ENCODE assay signal across 1 cellular context in the genomic region with DNA sequence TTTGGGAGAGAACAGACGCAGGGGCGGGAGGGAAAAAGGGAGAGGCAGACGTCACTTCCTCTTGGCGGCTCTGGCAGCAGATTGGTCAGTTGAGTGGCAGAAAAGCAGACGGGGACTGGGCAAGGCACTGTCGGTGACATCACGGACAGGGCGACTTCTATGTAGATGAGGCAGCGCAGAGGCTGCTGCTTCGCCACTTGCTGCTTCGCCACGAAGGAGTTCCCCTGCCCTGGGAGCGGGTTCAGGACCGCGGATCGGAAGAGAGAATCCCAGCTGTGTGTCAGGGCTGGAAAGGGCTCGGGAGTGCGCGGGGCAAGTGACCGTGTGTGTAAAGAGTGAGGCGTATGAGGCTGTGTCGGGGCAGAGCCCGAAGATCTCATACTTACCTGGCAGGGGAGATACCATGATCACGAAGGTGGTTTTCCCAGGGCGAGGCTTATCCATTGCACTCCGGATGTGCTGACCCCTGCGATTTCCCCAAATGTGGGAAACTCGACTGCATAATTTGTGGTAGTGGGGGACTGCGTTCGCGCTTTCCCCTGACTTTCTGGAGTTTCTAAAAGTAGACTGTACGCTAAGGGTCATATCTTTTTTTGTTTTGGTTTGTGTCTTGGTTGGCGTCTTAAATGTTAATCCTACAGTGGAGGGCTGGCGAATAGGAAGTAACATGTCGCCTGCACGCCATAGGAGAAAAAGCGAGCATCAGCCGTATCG.
TF ChIP-seq lines count a peak whose summit lies in the region.

TSS of gene RNU1-2 (plus strand) at position 379 of the 714 bp plus-strand sequence.

TF ChIP-seq in IMR-90, 13 proteins besides CTCF, POLR2A, EP300 and RAD21 (continued from another document):
- TF ChIP-seq CHD1 (IDR thresholded peaks at IDR 0.05; ENCODE audit: low read depth, low read length) (0 out of 2 replicates have a peak, but pooled peaks have one; percentile 44), BHLHE40 (IDR thresholded peaks at IDR 0.05; ENCODE audit: low read depth, low read length) (peak; percentile 17; the same call in 1 of the 2 replicates)
